In the genomic region with DNA sequence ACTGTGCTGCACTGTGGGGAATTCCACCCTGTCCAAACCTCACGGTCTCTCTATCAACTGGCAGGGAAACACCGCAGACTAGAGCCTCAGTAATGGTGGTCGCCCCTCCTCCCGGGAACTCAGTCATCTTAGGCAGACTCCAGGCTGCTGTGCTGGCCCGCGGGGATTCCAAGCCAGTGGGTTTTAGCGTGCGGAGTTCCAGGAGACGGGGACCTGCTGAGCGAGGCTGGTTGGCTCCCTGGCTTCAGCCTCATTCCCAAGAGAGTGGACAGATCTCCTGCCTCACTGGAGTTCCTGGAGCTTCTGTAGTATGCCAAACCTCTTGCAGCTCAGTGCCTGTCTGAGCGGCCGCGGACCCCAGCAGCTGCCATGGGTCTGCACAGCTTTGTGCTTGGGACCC, we compare ENCODE assay signal across 28 cellular contexts.
"Had no signal": no experiment of that assay in that cellular context is flagged by ENCODE, and none has a peak within 500 bp of the region (broad histone marks: within the 10 kb centered on the region; RNA-seq: fewer than 3 reads in every experiment).

No MANE protein-coding gene starts in this region.

- H2AFZ ChIP-seq: parathyroid adenoma had no signal

- H3K9ac ChIP-seq: parathyroid adenoma had no signal

- H3K4me1 ChIP-seq: left lung, lower lobe of right lung, parathyroid adenoma, right atrium auricular region, suprapubic skin, tibial nerve, uterus had no signal

- H3K36me3 Mint-ChIP-seq: immature natural killer cell; naive thymus-derived CD8-positive, alpha-beta T cell; type B pancreatic cell had no signal

- H3K9me3 ChIP-seq: lower lobe of right lung, neutrophil, right atrium auricular region, suprapubic skin, uterus had no signal

- H3K79me2 ChIP-seq: parathyroid adenoma had no signal

- H3K27me3 Mint-ChIP-seq: stimulated activated naive CD8-positive, alpha-beta T cell treated with anti-CD3 and anti-CD28 coated beads, Interleukin-15, Interleukin-2, amounts not matched to agents 100 ng/mL and 50 ng/mL, for 24 hours; type B pancreatic cell had no signal

- H3K9me3 Mint-ChIP-seq: nephron, neural crest cell had no signal

- ATAC-seq: left colon; left lung; lower lobe of right lung; naive thymus-derived CD8-positive, alpha-beta T cell; sciatic nerve had no signal

- H3K4me3 Mint-ChIP-seq: immature natural killer cell; naive thymus-derived CD8-positive, alpha-beta T cell; nephron; neural crest cell; stimulated activated naive CD8-positive, alpha-beta T cell treated with anti-CD3 and anti-CD28 coated beads, Interleukin-15, Interleukin-2, amounts not matched to agents 100 ng/mL and 50 ng/mL, for 24 hours; type B pancreatic cell had no signal

- H3K27ac Mint-ChIP-seq: immature natural killer cell; naive thymus-derived CD8-positive, alpha-beta T cell; nephron; stimulated activated naive CD8-positive, alpha-beta T cell treated with anti-CD3 and anti-CD28 coated beads, Interleukin-15, Interleukin-2, amounts not matched to agents 100 ng/mL and 50 ng/mL, for 24 hours; type B pancreatic cell had no signal

- H3K4me1 Mint-ChIP-seq: naive thymus-derived CD8-positive, alpha-beta T cell; nephron had no signal

- H3K4me3 ChIP-seq: left lung, lower lobe of right lung, right atrium auricular region, skin epidermis, suprapubic skin, tibial nerve, uterus had no signal

- DNase-seq: hypothalamus; immature natural killer cell; kidney; left colon; lower lobe of right lung; mammary epithelial cell; mesenchymal stem cell; naive thymus-derived CD8-positive, alpha-beta T cell; occipital lobe; stimulated activated CD4-positive, alpha-beta T cell treated with anti-CD3 and anti-CD28 coated beads, Interleukin-12 subunit alpha, Interleukin-12 subunit beta, amount 100 ng/mL, for 4 hours; stimulated activated CD4-positive, alpha-beta T cell treated with anti-CD3 and anti-CD28 coated beads, Interleukin-15, amount 100 ng/mL, for 24 hours; stimulated activated CD4-positive, alpha-beta T cell treated with anti-CD3 and anti-CD28 coated beads, Interleukin-2, amount 100 ng/mL, for 24 hours; stimulated activated CD4-positive, alpha-beta T cell treated with anti-CD3 and anti-CD28 coated beads, Interleukin-4, amount 100 ng/mL, for 1 hour; stimulated activated naive CD4-positive, alpha-beta T cell; uterus had no signal

- H3K36me3 ChIP-seq: left lung, lower lobe of right lung, neutrophil, right atrium auricular region, suprapubic skin, tibial nerve, uterus had no signal

- FAIRE-seq: islet of Langerhans, kidney had no signal

- H3K27me3 ChIP-seq: left lung, neutrophil, right atrium auricular region, suprapubic skin, tibial nerve, uterus had no signal

- H3K27ac ChIP-seq: left lung, lower lobe of right lung, neutrophil, parathyroid adenoma, right atrium auricular region, skin epidermis, suprapubic skin, tibial nerve, uterus had no signal
